In genomic region chr11:60184824-60185511, GRCh38 we compare ENCODE assay signal across 16 cellular contexts. TPM values are rescaled to one million over a fixed set of nuclear protein-coding genes. Genes with fewer than 3 reads are reported as not detected.
DNase-seq lines count a peak whose midpoint lies in the region; ATAC-seq and TF ChIP-seq lines count a peak whose summit lies in the region.
"Had no signal": no experiment of that assay in that cellular context is flagged by ENCODE, and none has a peak within 500 bp of the region (broad histone marks: within the 10 kb centered on the region; RNA-seq: fewer than 3 reads in every experiment).

No MANE protein-coding gene starts in this region.

- intact Hi-C loops in Right ventricle myocardium superior (cut with DNase I) (loop anchor here (10.0 kb wide), 1 partner anchor 60 kb away; the partner anchor contains the start of gene MS4A4E), cardiac septum (cut with DNase I) (no loop called here), esophagus muscularis mucosa (cut with DNase I) (no loop called here)

- H3K27ac ChIP-seq in HL-60 (replicated peaks) (peak overlapping the region; percentile 49; the same call in 1 of the 2 replicates), esophagus muscularis mucosa (replicated peaks in 1 of 4) (peak overlapping the region in 3 of 4 donors; percentile 18 to 43 (median 30)), hepatocyte (no peak overlapping the region)
- no peak overlapping the region for H3K27ac ChIP-seq in effector memory CD4-positive, alpha-beta T cell (ENCODE audit: insufficient read depth, low read length, poor library complexity, severe bottlenecking)
- H3K27ac ChIP-seq: VCaP had no signal

- 53% methylated on average over 1 of the region's 1 CpG for WGBS in esophagus muscularis mucosa
- WGBS in hepatocyte (ENCODE audit: low lambda C conversion rate, missing lambda C conversion rate), result 36% methylated on average over 1 of the region's 1 CpG

- no peak overlapping the region for H3K4me3 ChIP-seq in HL-60 (replicated peaks; ENCODE audit: insufficient read depth, low read length)
- no peak overlapping the region for H3K4me3 ChIP-seq in esophagus muscularis mucosa
- H3K4me3 ChIP-seq in effector memory CD4-positive, alpha-beta T cell (ENCODE audit: insufficient read depth, low read depth, low read length, poor library complexity, severe bottlenecking), result no peak overlapping the region
- H3K4me3 ChIP-seq in hepatocyte, result no peak overlapping the region

- H3K4me2 ChIP-seq in hepatocyte, result no peak overlapping the region

- peaks cover 0 to 11% (median 5%) of the 10 kb centered on the region in 4 donors for H3K4me1 ChIP-seq in esophagus muscularis mucosa
- no peaks in the 10 kb centered on the region for H3K4me1 ChIP-seq in effector memory CD4-positive, alpha-beta T cell (ENCODE audit: control insufficient read depth, insufficient read depth, low read length, poor library complexity, severe bottlenecking)
- no peaks in the 10 kb centered on the region for H3K4me1 ChIP-seq in hepatocyte (ENCODE audit: insufficient read depth)

- H3K27me3 ChIP-seq in HL-60 (ENCODE audit: insufficient read depth, poor library complexity, severe bottlenecking) (no peaks in the 10 kb centered on the region), esophagus muscularis mucosa (no peaks in the 10 kb centered on the region), hepatocyte (no peaks in the 10 kb centered on the region)
- H3K27me3 ChIP-seq in effector memory CD4-positive, alpha-beta T cell (replicated peaks; ENCODE audit: control insufficient read depth, insufficient read depth, low read length, poor library complexity, severe bottlenecking), result no peaks in the 10 kb centered on the region

- no peaks in the 10 kb centered on the region for H3K79me2 ChIP-seq in hepatocyte

- TF ChIP-seq EP300 in esophagus muscularis mucosa (IDR thresholded peaks at IDR 0.05), result no peak

- H3K36me3 ChIP-seq in esophagus muscularis mucosa (no peaks in the 10 kb centered on the region), hepatocyte (replicated peaks; ENCODE audit: insufficient read depth, low read depth) (no peaks in the 10 kb centered on the region)
- no peaks in the 10 kb centered on the region for H3K36me3 ChIP-seq in effector memory CD4-positive, alpha-beta T cell (ENCODE audit: control insufficient read depth, insufficient read depth, low read length)

- DNase-seq in Right ventricle myocardium superior (no peak), cardiac septum (ENCODE audit: low spot score) (no peak), HL-60 (ENCODE audit: low read depth in 1 of 2, low spot score in 1 of 2) (peak in 1 of 2 experiments; percentile 80), esophagus muscularis mucosa (ENCODE audit: extremely low spot score) (no peak), GM20000 (ENCODE audit: low spot score) (no peak), hepatocyte (ENCODE audit: low spot score) (no peak), SK-N-DZ (ENCODE audit: low spot score) (no peak)
- DNase-seq in effector memory CD4-positive, alpha-beta T cell, result no peak
- DNase-seq: 8988T; amniotic stem cell; DMS 273 treated with DMSO at 0.1 percent for 48 hours; KG1; occipital lobe; stimulated activated naive CD8-positive, alpha-beta T cell treated with anti-CD3 and anti-CD28 coated beads, Interleukin-15, amount 100 ng/mL, for 72 hours had no signal

- H3K9me2 ChIP-seq in hepatocyte (replicated peaks; ENCODE audit: insufficient read depth), result no peaks in the 10 kb centered on the region

- no peak for TF ChIP-seq CTCF in HL-60 (IDR thresholded peaks at IDR 0.05; ENCODE audit: insufficient read depth, low read length)
- TF ChIP-seq CTCF in esophagus muscularis mucosa (IDR thresholded peaks at IDR 0.05), result no peak
- no peak for TF ChIP-seq CTCF in GM20000 (IDR thresholded peaks at IDR 0.05; ENCODE audit: extremely low read depth, missing control alignments)
- no peak for TF ChIP-seq CTCF in hepatocyte (IDR thresholded peaks at IDR 0.05; ENCODE audit: poor library complexity)

- H4K20me1 ChIP-seq in hepatocyte (ENCODE audit: insufficient read depth, poor library complexity, severe bottlenecking), result no peaks in the 10 kb centered on the region

- H3K9me3 ChIP-seq in esophagus muscularis mucosa (no peaks in the 10 kb centered on the region), hepatocyte (ENCODE audit: low read depth) (no peaks in the 10 kb centered on the region)
- H3K9me3 ChIP-seq in effector memory CD4-positive, alpha-beta T cell (ENCODE audit: control insufficient read depth, low read length), result no peaks in the 10 kb centered on the region

- H2AFZ ChIP-seq in hepatocyte, result no peak overlapping the region

- TF ChIP-seq POLR2A in esophagus muscularis mucosa (IDR thresholded peaks at IDR 0.05; ENCODE audit: low read depth), result no peak

- peak; percentile 61 for ATAC-seq in Right ventricle myocardium superior (ENCODE audit: poor library complexity)
- ATAC-seq: stimulated activated naive CD8-positive, alpha-beta T cell treated with anti-CD3 and anti-CD28 coated beads, Interleukin-15, amount 100 ng/mL, for 72 hours had no signal

RNA-seq across cellular contexts. Expression of gene MS4A6A, which starts 2.1 kb away (rescaled TPM):
- total RNA-seq in Right ventricle myocardium superior (49.6 TPM), cardiac septum (22.2 TPM), esophagus muscularis mucosa (100 to 1,000 TPM in 1 of 4 donors, 10 to 100 TPM in 3; 47.4 to 143 (median 58.3) TPM), hepatocyte (1.1 and 6.2 TPM in 2 replicates)
- 1.4 and 5.8 TPM in 2 replicates for polyA plus RNA-seq in hepatocyte
- polyA plus RNA-seq in SK-N-DZ (2014; cell fraction: cytosol; rRNA removed), result not detected in 2 replicates
- not detected in 2 replicates for polyA plus RNA-seq in SK-N-DZ (2014; cell fraction: nucleus; rRNA removed)
- total RNA-seq: RPMI7951 had no signal

RNA-seq across cellular contexts. Expression of gene MS4A4E, which starts 58.0 kb away (rescaled TPM):
- total RNA-seq in Right ventricle myocardium superior (1.1 TPM), cardiac septum (0.62 TPM), esophagus muscularis mucosa (1 to 10 TPM in 3 of 4 donors, under 1 TPM in 1; 0.91 to 7.9 (median 2.8) TPM), hepatocyte (not detected in 2 replicates)
- 0.18 TPM in 1 of 2 replicates, not detected in the other for polyA plus RNA-seq in hepatocyte
- polyA plus RNA-seq in SK-N-DZ (2014; cell fraction: cytosol; rRNA removed), result not detected in 2 replicates
- not detected in 2 replicates for polyA plus RNA-seq in SK-N-DZ (2014; cell fraction: nucleus; rRNA removed)
- total RNA-seq: occipital lobe, RPMI7951 had no signal

Comparison
In these comparisons a context has a peak if more than half of its experiments do, and no peak if none do; other contexts are left out.
1. H3K27ac ChIP-seq: peak in HL-60 (single experiment) and esophagus muscularis mucosa (3 of 4); none in effector memory CD4-positive, alpha-beta T cell (single experiment) and hepatocyte (single experiment).